1 cellular context compared by ENCODE assay signal in genomic region chr15:63157066-63157890, GRCh38.
A peak's percentile ranks its signal among the peaks of the same experiment; 100 is the strongest.
TF ChIP-seq lines count a peak whose summit lies in the region.

Gene RPS27L (minus strand): TSS chr15:63157477. CDS start chr15:63157405, 72 bp downstream.

TF ChIP-seq in K562, 482 proteins besides CTCF, POLR2A, EP300 and RAD21 (continued from another document and continues in another):
- no peak; the same call in 1 of the 2 replicates for TF ChIP-seq ARID1B (IDR thresholded peaks at IDR 0.05)
- TF ChIP-seq ZKSCAN1 (IDR thresholded peaks at IDR 0.05; ENCODE audit: low read depth, low read length), result no peak
- no peak for TF ChIP-seq RBM25 (IDR thresholded peaks at IDR 0.05; ENCODE audit: low read depth, low read length, severe bottlenecking)
- no peak for TF ChIP-seq RBM39 (optimal IDR thresholded peaks at IDR 0.05; ENCODE audit: low read depth, low read length)
- no peak for TF ChIP-seq HDAC8 (tag; IDR thresholded peaks at IDR 0.05)
- TF ChIP-seq ZNF717 (CRISPR knock-in tag; IDR thresholded peaks at IDR 0.05), result no peak; the same call in 1 of the 2 replicates
- TF ChIP-seq IRF2 (CRISPR knock-in tag; IDR thresholded peaks at IDR 0.05), result no peak
- no peak for TF ChIP-seq EWSR1 (IDR thresholded peaks at IDR 0.05; ENCODE audit: borderline replicate concordance, low read depth, partially characterized antibody)
- TF ChIP-seq KLF6 (CRISPR knock-in tag; IDR thresholded peaks at IDR 0.05; ENCODE audit: borderline replicate concordance), result no peak
- TF ChIP-seq PCBP1 (IDR thresholded peaks at IDR 0.05; ENCODE audit: low read depth, low read length, poor library complexity, severe bottlenecking), result peak; percentile 22
- no peak for TF ChIP-seq ZNF518B (CRISPR knock-in tag; IDR thresholded peaks at IDR 0.05)
- TF ChIP-seq ZBTB34 (CRISPR knock-in tag; IDR thresholded peaks at IDR 0.05), result no peak
- TF ChIP-seq ZNF318 (IDR thresholded peaks at IDR 0.05; ENCODE audit: borderline replicate concordance in 1 of 2, low read depth in 1 of 2), result 0 out of 4 replicates have a peak, but pooled peaks of 1 of the 2 experiments have one; percentile 7
- no peak for TF ChIP-seq PTTG1 (tag; IDR thresholded peaks at IDR 0.05; ENCODE audit: low read depth)
- no peak for TF ChIP-seq ZNF655 (CRISPR knock-in tag; IDR thresholded peaks at IDR 0.05)
- TF ChIP-seq SAFB (IDR thresholded peaks at IDR 0.05; ENCODE audit: borderline replicate concordance, low read depth, low read length), result peak; percentile 88; the same call in 1 of the 2 replicates
- peak; percentile 32; the same call in 1 of the 2 replicates for TF ChIP-seq MED1 (CRISPR knock-in tag; IDR thresholded peaks at IDR 0.05; ENCODE audit: borderline replicate concordance)
- TF ChIP-seq CBFB (CRISPR knock-in tag; IDR thresholded peaks at IDR 0.05), result 0 out of 2 replicates have a peak, but pooled peaks have one; percentile 41
- TF ChIP-seq ZNF431 (CRISPR knock-in tag; IDR thresholded peaks at IDR 0.05), result peak; percentile 43; the same call in 1 of the 2 replicates
- no peak for TF ChIP-seq ILF3 (IDR thresholded peaks at IDR 0.05; ENCODE audit: borderline replicate concordance)
- peak; percentile 67 for TF ChIP-seq CREM (IDR thresholded peaks at IDR 0.05; ENCODE audit: low read depth)
- peak; percentile 77 for TF ChIP-seq PML (IDR thresholded peaks at IDR 0.05; ENCODE audit: low read length)
- TF ChIP-seq MBD1 (CRISPR knock-in tag; IDR thresholded peaks at IDR 0.05), result no peak
- peak; percentile 86 for TF ChIP-seq PHF20 (IDR thresholded peaks at IDR 0.05; ENCODE audit: partially characterized antibody)
- TF ChIP-seq MTA3 (IDR thresholded peaks at IDR 0.05; ENCODE audit: borderline replicate concordance), result peak; percentile 83
- no peak for TF ChIP-seq ZNF444 (CRISPR knock-in tag; IDR thresholded peaks at IDR 0.05)
- TF ChIP-seq ZNF778 (CRISPR knock-in tag; IDR thresholded peaks at IDR 0.05), result no peak
- no peak for TF ChIP-seq TGIF2 (CRISPR knock-in tag; IDR thresholded peaks at IDR 0.05)
- TF ChIP-seq GTF2A2 (tag; IDR thresholded peaks at IDR 0.05), result no peak
- no peak for TF ChIP-seq ZNF57 (CRISPR knock-in tag; IDR thresholded peaks at IDR 0.05)
- TF ChIP-seq ETV6 (IDR thresholded peaks at IDR 0.05; ENCODE audit: borderline replicate concordance in 1 of 2, low read depth in 2 of 2, low read length in 1 of 2), result no peak
- no peak for TF ChIP-seq ETV6 (CRISPR knock-in tag; IDR thresholded peaks at IDR 0.05; ENCODE audit: borderline replicate concordance)
- TF ChIP-seq RBM22 (IDR thresholded peaks at IDR 0.05; ENCODE audit: low read depth, low read length, poor library complexity, severe bottlenecking), result no peak
- TF ChIP-seq KAT8 (IDR thresholded peaks at IDR 0.05; ENCODE audit: low read depth), result no peak
- peak; percentile 97 for TF ChIP-seq POLR2AphosphoS5 (IDR thresholded peaks at IDR 0.05; ENCODE audit: control insufficient read depth, insufficient read depth, low read depth, low read length)
- no peak for TF ChIP-seq PRDM10 (IDR thresholded peaks at IDR 0.05; ENCODE audit: partially characterized antibody)
- TF ChIP-seq HDAC1 (IDR thresholded peaks at IDR 0.05), result peak; percentile 69 to 95; a peak in 3 of 4 replicates
- TF ChIP-seq YBX1 (IDR thresholded peaks at IDR 0.05), result no peak
- no peak for TF ChIP-seq MECOM (CRISPR knock-in tag; IDR thresholded peaks at IDR 0.05)
- TF ChIP-seq SETDB1 (IDR thresholded peaks at IDR 0.05; ENCODE audit: low read length), result no peak
- TF ChIP-seq HSF4 (CRISPR knock-in tag; IDR thresholded peaks at IDR 0.05; ENCODE audit: borderline replicate concordance), result no peak; the same call in 1 of the 2 replicates
- TF ChIP-seq PRMT5 (CRISPR knock-in tag; IDR thresholded peaks at IDR 0.05), result no peak
- TF ChIP-seq SRF (CRISPR knock-in tag; IDR thresholded peaks at IDR 0.05), result no peak
- no peak for TF ChIP-seq MEF2D (tag; conservative IDR thresholded peaks at IDR 0.05; ENCODE audit: low read depth)
- TF ChIP-seq POLR2B (IDR thresholded peaks at IDR 0.05; ENCODE audit: low read depth, partially characterized antibody), result peak; percentile 94
- no peak for TF ChIP-seq FOXJ3 (CRISPR knock-in tag; IDR thresholded peaks at IDR 0.05)
- TF ChIP-seq ZNF586 (CRISPR knock-in tag; conservative IDR thresholded peaks at IDR 0.05), result no peak
- no peak for TF ChIP-seq FOXP1 (CRISPR knock-in tag; IDR thresholded peaks at IDR 0.05)
